In the genomic region with DNA sequence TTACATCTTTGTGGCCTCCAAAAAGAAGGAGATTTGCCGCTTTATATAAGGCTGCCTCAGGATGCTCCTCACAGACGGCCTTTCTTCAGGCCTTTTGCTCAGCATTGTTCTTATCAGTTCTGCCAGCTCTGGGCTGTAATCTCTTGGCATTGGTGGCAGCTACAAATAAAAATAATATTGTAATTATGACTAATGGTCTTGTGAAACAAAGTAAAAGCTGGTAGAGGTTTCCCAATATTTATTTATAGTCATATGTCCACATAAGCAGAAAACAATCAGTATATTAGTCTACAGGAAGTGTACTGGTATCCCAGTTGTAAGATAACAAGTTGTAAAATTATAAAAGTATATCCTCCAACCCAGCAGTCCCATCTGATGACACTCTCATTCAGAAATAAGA, we compare ENCODE assay signal across 22 cellular contexts. TPM values are rescaled to one million over a fixed set of nuclear protein-coding genes. Genes with fewer than 3 reads are reported as not detected.
DNase-seq lines count a peak whose midpoint lies in the region; ATAC-seq and TF ChIP-seq lines count a peak whose summit lies in the region.
"Had no signal": no experiment of that assay in that cellular context is flagged by ENCODE, and none has a peak within 500 bp of the region (broad histone marks: within the 10 kb centered on the region; RNA-seq: fewer than 3 reads in every experiment).

No MANE protein-coding gene starts in this region.

- ATAC-seq in CD8-positive, alpha-beta T cell, result no peak
- no peak for ATAC-seq in HG02759 (IDR thresholded peaks at IDR 0.05; ENCODE audit: unreplicated experiment)
- no peak for ATAC-seq in esophagus mucosa
- ATAC-seq: activated CD8-positive, alpha-beta memory T cell treated with anti-CD3 and anti-CD28 coated beads, Interleukin-2, amount 10 ng/mL, durations not matched to agents 7 days and 5 days; sciatic nerve had no signal

- H3K27ac Mint-ChIP-seq in CD8-positive, alpha-beta T cell, result peak overlapping the region; percentile 14
- H3K27ac Mint-ChIP-seq: activated CD8-positive, alpha-beta memory T cell treated with anti-CD3 and anti-CD28 coated beads, Interleukin-2, amount 10 ng/mL, durations not matched to agents 7 days and 5 days; stimulated activated naive CD8-positive, alpha-beta T cell treated with anti-CD3 and anti-CD28 coated beads, Interleukin-15, Interleukin-2, amounts not matched to agents 100 ng/mL and 50 ng/mL, for 24 hours had no signal

- H3K36me3 ChIP-seq in CD8-positive, alpha-beta T cell (ENCODE audit: insufficient read depth, low read length), result peaks cover 14% of the 10 kb centered on the region
- H3K36me3 ChIP-seq in PC-9 (ENCODE audit: low read depth), result peaks cover 24% of the 10 kb centered on the region

- intact Hi-C loops in CD8-positive, alpha-beta T cell (cut with DNase I, micrococcal nuclease), result no loop called here
- intact Hi-C loops in PC-9 (cut with micrococcal nuclease; ENCODE audit: unreplicated experiment), result no loop called here

- no peak overlapping the region for H3K4me3 Mint-ChIP-seq in CD8-positive, alpha-beta T cell
- H3K4me3 Mint-ChIP-seq: activated CD8-positive, alpha-beta memory T cell treated with anti-CD3 and anti-CD28 coated beads, Interleukin-2, amount 10 ng/mL, durations not matched to agents 7 days and 5 days; stimulated activated naive CD8-positive, alpha-beta T cell treated with anti-CD3 and anti-CD28 coated beads, Interleukin-15, Interleukin-2, amounts not matched to agents 100 ng/mL and 50 ng/mL, for 24 hours had no signal

- DNase-seq in CD8-positive, alpha-beta T cell, result no peak
- peak in 1 of 2 experiments; percentile 81 for DNase-seq in PC-9
- peak; percentile 67 to 77 for DNase-seq in erythroblast (lab: John Stamatoyannopoulos, UW)
- peak; percentile 22 to 27 for DNase-seq in lung microvascular endothelial cell (ENCODE audit: low read depth in 2 of 2)
- DNase-seq in NCI-H2196 (lab: John Stamatoyannopoulos, UW; ENCODE audit: unreplicated experiment), result no peak
- no peak for DNase-seq in activated T-cell treated with anti-CD3 and anti-CD28 coated beads, Interleukin-2, amount 50 U/mL, for 48 hours
- DNase-seq: activated CD4-positive, CD25-positive, alpha-beta regulatory T cell treated with anti-CD3 and anti-CD28 coated beads, Interleukin-2, amount 50 U/mL, for 72 hours; activated CD8-positive, alpha-beta memory T cell treated with anti-CD3 and anti-CD28 coated beads, Interleukin-2, amount 10 ng/mL, durations not matched to agents 7 days and 5 days; COR-L47; GOT3; NCI-H187; NCI-H446 treated with DMSO at 0.1 percent for 48 hours; nucleus accumbens; SJCRH30; stimulated activated CD4-positive, alpha-beta T cell treated with anti-CD3 and anti-CD28 coated beads, Interleukin-2, amount 100 ng/mL, for 24 hours had no signal

- H3K9me2 ChIP-seq in PC-9 (ENCODE audit: insufficient read depth), result no peaks in the 10 kb centered on the region

- no peaks in the 10 kb centered on the region for H3K27me3 Mint-ChIP-seq in CD8-positive, alpha-beta T cell (ENCODE audit: low read depth)
- H3K27me3 Mint-ChIP-seq: activated CD8-positive, alpha-beta memory T cell treated with anti-CD3 and anti-CD28 coated beads, Interleukin-2, amount 10 ng/mL, durations not matched to agents 7 days and 5 days; stimulated activated naive CD8-positive, alpha-beta T cell treated with anti-CD3 and anti-CD28 coated beads, Interleukin-15, Interleukin-2, amounts not matched to agents 100 ng/mL and 50 ng/mL, for 24 hours had no signal

- no peak overlapping the region for H2AFZ ChIP-seq in PC-9

- BruUV-seq in PC-9 (replicated peaks; lab: Mats Ljungman, UMichigan), result no TSS peak

- no peaks in the 10 kb centered on the region for H4K20me1 ChIP-seq in PC-9 (ENCODE audit: insufficient read depth)

- no peak overlapping the region for H3K4me3 ChIP-seq in CD8-positive, alpha-beta T cell (ENCODE audit: low read depth, low read length)
- no peak overlapping the region for H3K4me3 ChIP-seq in PC-9
- H3K4me3 ChIP-seq: SJCRH30 had no signal

- H3F3A ChIP-seq in PC-9 (ENCODE audit: insufficient read depth, low read depth), result peaks cover 20% of the 10 kb centered on the region; the same call in 1 of the 2 replicates

- no peaks in the 10 kb centered on the region for H3K4me1 Mint-ChIP-seq in CD8-positive, alpha-beta T cell (ENCODE audit: low read depth)
- H3K4me1 Mint-ChIP-seq: activated CD8-positive, alpha-beta memory T cell treated with anti-CD3 and anti-CD28 coated beads, Interleukin-2, amount 10 ng/mL, durations not matched to agents 7 days and 5 days had no signal

- 0 out of 2 replicates have a peak, but pooled peaks cover 3% of the 10 kb centered on the region for H3K79me2 ChIP-seq in PC-9 (ENCODE audit: low read depth)

- H3K9me3 ChIP-seq in CD8-positive, alpha-beta T cell (ENCODE audit: low read length), result no peaks in the 10 kb centered on the region
- H3K9me3 ChIP-seq in PC-9 (ENCODE audit: insufficient read depth, low read depth), result no peaks in the 10 kb centered on the region
- H3K9me3 ChIP-seq: SJCRH30 had no signal

- H3K27me3 ChIP-seq in CD8-positive, alpha-beta T cell (ENCODE audit: insufficient read depth, low read length), result no peaks in the 10 kb centered on the region
- H3K27me3 ChIP-seq in PC-9 (ENCODE audit: insufficient read depth, low read depth), result no peaks in the 10 kb centered on the region
- H3K27me3 ChIP-seq: SJCRH30 had no signal

- TF ChIP-seq CTCF in CD8-positive, alpha-beta T cell (IDR thresholded peaks at IDR 0.05), result no peak
- no peak for TF ChIP-seq CTCF in PC-9 (conservative IDR thresholded peaks at IDR 0.05)

- H3K9me3 Mint-ChIP-seq in CD8-positive, alpha-beta T cell, result no peaks in the 10 kb centered on the region
- H3K9me3 Mint-ChIP-seq: stimulated activated naive CD8-positive, alpha-beta T cell treated with anti-CD3 and anti-CD28 coated beads, Interleukin-15, Interleukin-2, amounts not matched to agents 100 ng/mL and 50 ng/mL, for 24 hours had no signal

- CTCF ChIA-PET in CD8-positive, alpha-beta T cell (lab: Charles Lee), result no interaction called here
- CTCF ChIA-PET in PC-9 (lab: Charles Lee), result interaction anchor here (0.6 kb wide), 1 partner anchor 27 kb away, joined by 9 read pairs; no protein-coding TSS in a partner anchor

- POLR2A ChIA-PET in CD8-positive, alpha-beta T cell (lab: Charles Lee), result no interaction called here
- POLR2A ChIA-PET in PC-9 (lab: Charles Lee; ENCODE audit: unreplicated experiment), result no interaction called here

- no peak overlapping the region for H3K27ac ChIP-seq in CD8-positive, alpha-beta T cell (ENCODE audit: low read depth, low read length)
- peak overlapping the region; percentile 51; the same call in 1 of the 2 replicates for H3K27ac ChIP-seq in PC-9
- H3K27ac ChIP-seq: SJCRH30 had no signal

- peak overlapping the region; percentile 38; the same call in 1 of the 2 replicates for H3K4me2 ChIP-seq in PC-9

- no peaks in the 10 kb centered on the region for H3K4me1 ChIP-seq in CD8-positive, alpha-beta T cell (ENCODE audit: insufficient read depth, low read length)
- H3K4me1 ChIP-seq in PC-9 (replicated peaks; ENCODE audit: insufficient read depth), result peaks cover 15% of the 10 kb centered on the region
- H3K4me1 ChIP-seq: SJCRH30 had no signal

- peaks cover 81% of the 10 kb centered on the region for H3K36me3 Mint-ChIP-seq in CD8-positive, alpha-beta T cell

- TF ChIP-seq POLR2A in erythroblast (IDR thresholded peaks at IDR 0.05; ENCODE audit: low read length), result no peak

RNA-seq across cellular contexts. Expression of a gene that starts 7.3 kb away (rescaled TPM):
- total RNA-seq in CD8-positive, alpha-beta T cell, result 1 to 10 TPM; 5.1 to 5.6 TPM
- total RNA-seq in PC-9 (2021) (26.3 and 36.5 TPM in 2 replicates), lung microvascular endothelial cell (7.0 and 12.3 TPM in 2 replicates), esophagus mucosa (14.7 TPM)

RNA-seq across cellular contexts. Expression of a gene that starts 13.9 kb away (rescaled TPM):
- not detected for total RNA-seq in CD8-positive, alpha-beta T cell
- total RNA-seq in PC-9 (2021) (not detected in 2 replicates), lung microvascular endothelial cell (not detected in 2 replicates), esophagus mucosa (0.12 TPM)
- total RNA-seq: activated CD8-positive, alpha-beta memory T cell treated with anti-CD3 and anti-CD28 coated beads, Interleukin-2, amount 10 ng/mL, durations not matched to agents 7 days and 5 days; Daoy; M059J; sciatic nerve; ureter had no signal

RNA-seq across cellular contexts. Expression of a gene that starts 31.1 kb away (rescaled TPM):
- not detected for total RNA-seq in CD8-positive, alpha-beta T cell
- total RNA-seq in PC-9 (2021) (not detected in 2 replicates), lung microvascular endothelial cell (0.22 and 0.60 TPM in 2 replicates), esophagus mucosa (0.12 TPM)
- total RNA-seq: activated CD8-positive, alpha-beta memory T cell treated with anti-CD3 and anti-CD28 coated beads, Interleukin-2, amount 10 ng/mL, durations not matched to agents 7 days and 5 days; Daoy; M059J; SJCRH30 had no signal

RNA-seq across cellular contexts. Expression of a gene that starts 57.6 kb away (rescaled TPM):
- total RNA-seq in CD8-positive, alpha-beta T cell, result 10 to 100 TPM; 58.5 to 59.6 TPM
- total RNA-seq in PC-9 (2021) (91.9 and 104 TPM in 2 replicates), lung microvascular endothelial cell (30.2 and 38.4 TPM in 2 replicates), esophagus mucosa (70.6 TPM)

RNA-seq across cellular contexts. Expression of a gene that starts 57.9 kb away (rescaled TPM):
- 10 to 100 TPM in 1 of 2 experiments, 1 to 10 TPM in 1; 9.3 to 11.3 TPM for total RNA-seq in CD8-positive, alpha-beta T cell
- total RNA-seq in PC-9 (2021) (42.1 and 48.6 TPM in 2 replicates), lung microvascular endothelial cell (41.0 and 47.2 TPM in 2 replicates), esophagus mucosa (16.7 TPM)

Comparison
In these comparisons a context has a peak if more than half of its experiments do, and no peak if none do; other contexts are left out.
1. DNase-seq: peak in erythroblast (2 of 2) and lung microvascular endothelial cell (2 of 2); none in CD8-positive, alpha-beta T cell (0 of 7), NCI-H2196 (single experiment) and activated T-cell treated with anti-CD3 and anti-CD28 coated beads, Interleukin-2, amount 50 U/mL, for 48 hours (0 of 2).